ENCODE assay signal across 15 cellular contexts in the genomic region with DNA sequence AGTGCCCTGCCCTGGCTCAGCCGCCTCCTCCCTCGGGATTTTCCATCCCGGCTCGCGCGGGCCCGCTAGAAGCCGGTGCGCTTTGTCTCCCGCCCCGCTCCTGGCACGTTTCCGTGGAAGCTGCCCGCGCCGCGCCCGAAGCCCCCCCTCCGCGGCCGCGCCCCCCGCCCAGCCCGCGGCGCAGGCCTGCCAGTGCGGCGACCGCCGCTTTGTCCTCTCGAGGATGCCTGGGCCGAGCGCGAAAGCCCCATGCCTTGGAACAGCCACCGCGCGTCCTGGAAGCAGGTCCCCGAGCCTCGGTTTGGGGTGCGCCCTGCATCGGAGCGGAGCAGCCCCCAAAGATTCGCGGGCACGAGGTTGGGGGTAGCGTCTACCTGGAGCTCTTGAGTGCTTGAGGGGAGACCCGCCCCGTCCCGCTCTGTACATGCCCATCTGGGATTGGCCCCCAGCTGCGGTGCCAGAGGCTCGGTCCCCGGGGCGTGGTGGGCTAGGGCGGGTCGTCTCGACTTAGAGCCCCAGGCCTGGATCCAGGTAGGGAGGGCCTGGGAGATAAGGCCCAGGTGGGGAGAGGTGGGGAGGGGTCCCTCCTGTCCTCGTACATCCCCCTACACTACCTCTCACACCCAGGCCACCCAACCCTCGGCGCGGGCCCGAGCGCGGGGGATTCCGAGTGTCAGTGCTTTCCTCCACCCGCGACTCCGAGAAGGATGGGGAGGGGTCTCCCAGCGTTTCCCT. TPM values are rescaled to one million over a fixed set of nuclear protein-coding genes. Genes with fewer than 3 reads are reported as not detected.
A peak's percentile ranks its signal among the peaks of the same experiment; 100 is the strongest.
DNase-seq lines count a peak whose midpoint lies in the region; ATAC-seq and TF ChIP-seq lines count a peak whose summit lies in the region.
"Had no signal": no experiment of that assay in that cellular context is flagged by ENCODE, and none has a peak within 500 bp of the region (broad histone marks: within the 10 kb centered on the region; RNA-seq: fewer than 3 reads in every experiment).

No MANE protein-coding gene starts in this region.

- ATAC-seq in left ventricle myocardium superior (no peak), Right ventricle myocardium inferior (no peak), T-helper 17 cell (no peak), HG03280 (IDR thresholded peaks at IDR 0.05; ENCODE audit: unreplicated experiment) (no peak), GM18498 (IDR thresholded peaks at IDR 0.05; ENCODE audit: unreplicated experiment) (no peak)

- peak overlapping the region in 2 of 3 donors; percentile 26 to 38 for H3K4me3 ChIP-seq in liver (ENCODE audit: low read depth in 1 of 3, low read length in 3 of 3)

- peaks cover 35% of the 10 kb centered on the region for H3K27me3 Mint-ChIP-seq in T-helper 17 cell

- H3K9me3 ChIP-seq in T-helper 17 cell (ENCODE audit: control insufficient read depth, low read length, poor library complexity, severe bottlenecking): no peaks in the 10 kb centered on the region
- no peaks in the 10 kb centered on the region for H3K9me3 ChIP-seq in liver (ENCODE audit: control insufficient read depth in 4 of 4, low read length in 3 of 4)
- H3K9me3 ChIP-seq: thoracic aorta had no signal

- intact Hi-C loops in left ventricle myocardium superior (cut with micrococcal nuclease): no loop called here
- intact Hi-C loops in Right ventricle myocardium inferior (cut with DNase I): no loop called here

- H3K36me3 ChIP-seq in liver (ENCODE audit: control insufficient read depth in 4 of 4, insufficient read depth in 3 of 4, low read depth in 1 of 4, low read length in 3 of 4): no peaks in the 10 kb centered on the region
- H3K36me3 ChIP-seq: thoracic aorta had no signal

- peaks cover 12 to 22% (median 17%) of the 10 kb centered on the region in 4 donors for H3K4me1 ChIP-seq in liver (ENCODE audit: control insufficient read depth in 4 of 4, insufficient read depth in 4 of 4, low read length in 3 of 4)

- 20% methylated on average over 68 of the region's 68 CpGs for WGBS in liver

- TF ChIP-seq CTCF in liver (IDR thresholded peaks at IDR 0.05; ENCODE audit: low read depth, low read length, missing input control): no peak

- H3K4me1 Mint-ChIP-seq in T-helper 17 cell: peaks cover 17% of the 10 kb centered on the region

- H3K27me3 ChIP-seq in liver (ENCODE audit: control insufficient read depth in 4 of 4, insufficient read depth in 4 of 4, low read length in 3 of 4): peaks cover 0 to 7% (median 1%) of the 10 kb centered on the region in 4 donors

- H3K36me3 Mint-ChIP-seq in T-helper 17 cell (ENCODE audit: low read depth): no peaks in the 10 kb centered on the region

- peak overlapping the region; percentile 77 for H3K4me3 Mint-ChIP-seq in T-helper 17 cell

- peak; percentile 27 for DNase-seq in left ventricle myocardium superior
- DNase-seq in Right ventricle myocardium inferior (ENCODE audit: missing footprints): no peak
- no peak for DNase-seq in T-helper 17 cell
- DNase-seq in UCSD-AML1 (lab: John Stamatoyannopoulos, UW; ENCODE audit: unreplicated experiment): no peak
- DNase-seq in NCI-H2107 treated with DMSO at 0.1 percent for 48 hours (lab: John Stamatoyannopoulos, UW; ENCODE audit: unreplicated experiment): no peak
- DNase-seq: Calu3; islet precursor cell; MV-4-11; occipital lobe; stimulated activated CD4-positive, alpha-beta T cell treated with anti-CD3 and anti-CD28 coated beads, Interleukin-4, amount 100 ng/mL, for 24 hours had no signal

- no peak for TF ChIP-seq RAD21 in liver (IDR thresholded peaks at IDR 0.05)

- no peak overlapping the region for H3K9ac ChIP-seq in liver (ENCODE audit: low read depth in 1 of 2, low read length in 2 of 2)

- no peak overlapping the region for H3K27ac Mint-ChIP-seq in T-helper 17 cell

- H3K27ac ChIP-seq in liver (ENCODE audit: low read depth in 1 of 2, low read length in 2 of 2): no peak overlapping the region
- H3K27ac ChIP-seq: HL-60, thoracic aorta had no signal

TF ChIP-seq in liver, 16 proteins besides CTCF, POLR2A, EP300 and RAD21:
- TF ChIP-seq FOXA1 (IDR thresholded peaks at IDR 0.05): no peak
- TF ChIP-seq TAF1 (conservative IDR thresholded peaks at IDR 0.05): no peak
- TF ChIP-seq FOXA2 (IDR thresholded peaks at IDR 0.05): no peak
- TF ChIP-seq ZBTB33 (IDR thresholded peaks at IDR 0.05): no peak

RNA-seq across cellular contexts. Expression of gene SMPD3, which starts 1.2 kb away (rescaled TPM):
- total RNA-seq in left ventricle myocardium superior: 1.2 TPM
- 0.38 TPM for total RNA-seq in Right ventricle myocardium inferior
- under 1 TPM; 0.70 to 0.99 TPM for total RNA-seq in T-helper 17 cell
- total RNA-seq in liver: 10 to 100 TPM in 1 of 2 donors, under 1 TPM in 1; 0.33 to 10.6 TPM
- polyA plus RNA-seq in liver: 1 to 10 TPM in 1 of 2 donors, under 1 TPM in 1; 0.92 to 4.6 TPM
